8 cellular contexts compared by ENCODE assay signal in genomic region chrX:153933751-153934472, GRCh38. TPM values are rescaled to one million over a fixed set of nuclear protein-coding genes. Genes with fewer than 3 reads are reported as not detected.
DNase-seq lines count a peak whose midpoint lies in the region; ATAC-seq and TF ChIP-seq lines count a peak whose summit lies in the region.

No MANE protein-coding gene starts in this region.

- H3K9me3 ChIP-seq in body of pancreas, result no peaks in the 10 kb centered on the region

- H3K79me2 ChIP-seq in ACC112 (ENCODE audit: control insufficient read depth, insufficient read depth, low read length, unreplicated experiment), result peaks cover 16% of the 10 kb centered on the region

- intact Hi-C loops in body of pancreas (cut with DNase I), result no loop called here

- H3K27ac Mint-ChIP-seq in HFFc6 (peak overlapping the region; percentile 84), mesothelial cell of epicardium (peak overlapping the region; percentile 64)

- H3K27me3 ChIP-seq in ACC112 (ENCODE audit: insufficient read depth, low read length) (no peaks in the 10 kb centered on the region), body of pancreas (no peaks in the 10 kb centered on the region)

- H2AFZ ChIP-seq in ACC112 (ENCODE audit: low read length, unreplicated experiment), result no peak overlapping the region

- H3K9me3 Mint-ChIP-seq in HFFc6 (no peaks in the 10 kb centered on the region), mesothelial cell of epicardium (peaks cover 3% of the 10 kb centered on the region)

- H3K4me1 ChIP-seq in ACC112 (ENCODE audit: control insufficient read depth, insufficient read depth, low read length, unreplicated experiment), result peaks cover 3% of the 10 kb centered on the region
- peaks cover 14% of the 10 kb centered on the region for H3K4me1 ChIP-seq in body of pancreas

- H3K4me3 ChIP-seq in ACC112 (ENCODE audit: low read depth, low read length), result peak overlapping the region; percentile 90
- peak overlapping the region; percentile 14 to 43 for H3K4me3 ChIP-seq in body of pancreas

- TF ChIP-seq CTCF in HFFc6 (IDR thresholded peaks at IDR 0.05), result no peak
- no peak for TF ChIP-seq CTCF in body of pancreas (IDR thresholded peaks at IDR 0.05)
- TF ChIP-seq CTCF in mesothelial cell of epicardium (IDR thresholded peaks at IDR 0.05; ENCODE audit: unreplicated experiment), result no peak

- H3K4me1 Mint-ChIP-seq in HFFc6 (ENCODE audit: low read depth), result peaks cover 5% of the 10 kb centered on the region; the same call in 1 of the 2 replicates
- H3K4me1 Mint-ChIP-seq in mesothelial cell of epicardium, result peaks cover 5% of the 10 kb centered on the region

- H3K36me3 Mint-ChIP-seq in HFFc6 (ENCODE audit: low read depth) (peaks cover 5% of the 10 kb centered on the region; the same call in 1 of the 2 replicates), mesothelial cell of epicardium (peaks cover 8% of the 10 kb centered on the region)

- 4 to 10% methylated on average over 8 to 9 of the region's 14 CpGs for WGBS in body of pancreas, 2 donors

- peaks cover 2% of the 10 kb centered on the region for H3K27me3 Mint-ChIP-seq in HFFc6 (ENCODE audit: insufficient read depth)
- no peaks in the 10 kb centered on the region for H3K27me3 Mint-ChIP-seq in mesothelial cell of epicardium (ENCODE audit: low read depth)

- ATAC-seq in body of pancreas (no peak), HG02588 (IDR thresholded peaks at IDR 0.05; ENCODE audit: unreplicated experiment) (no peak), GM21423 (IDR thresholded peaks at IDR 0.05; ENCODE audit: unreplicated experiment) (no peak)

- peak overlapping the region; percentile 93 for H3K4me3 Mint-ChIP-seq in HFFc6
- peak overlapping the region; percentile 86 for H3K4me3 Mint-ChIP-seq in mesothelial cell of epicardium

- DNase-seq in HFFc6 (peak; percentile 41), body of pancreas (no peak), mesothelial cell of epicardium (ENCODE audit: low spot score in 2 of 2, unreplicated experiment in 2 of 2) (no peak), NOMO-1 treated with dmso at 0.1 percent for 144 hours (lab: John Stamatoyannopoulos, UW; ENCODE audit: unreplicated experiment) (no peak), erythroblast (lab: John Stamatoyannopoulos, UW) (no peak)

- H3K27ac ChIP-seq in ACC112 (ENCODE audit: low read depth, low read length) (peak overlapping the region; percentile 19; the same call in 1 of the 2 replicates), body of pancreas (peak overlapping the region in 2 of 4 donors; percentile 55 to 64)

- no peaks in the 10 kb centered on the region for H3K36me3 ChIP-seq in ACC112 (ENCODE audit: insufficient read depth, low read length)
- H3K36me3 ChIP-seq in body of pancreas (replicated peaks in 1 of 2; ENCODE audit: insufficient read depth in 1 of 2, low read depth in 2 of 2), result no peaks in the 10 kb centered on the region

- TF ChIP-seq POLR2A in body of pancreas (IDR thresholded peaks at IDR 0.05) (no peak), erythroblast (IDR thresholded peaks at IDR 0.05; ENCODE audit: low read length) (no peak)

RNA-seq across cellular contexts. Expression of gene NAA10, which starts 0.9 kb away (rescaled TPM):
- 100 to 1,000 TPM; 130 to 160 (median 146) TPM for total RNA-seq in HFFc6 (2021; fragmentation: NEBNext Ultra II Directional; extraction: Animal tissue kit (Norgen Biotek cat#: 25700))
- total RNA-seq in body of pancreas (10 to 100 TPM; 30.3 to 74.7 TPM), mesothelial cell of epicardium (76.8 to 82.0 TPM (median 79.3 TPM) in 3 replicates)

RNA-seq across cellular contexts. Expression of gene ARHGAP4, which starts 7.8 kb away (rescaled TPM):
- under 1 TPM; 0.18 to 0.63 (median 0.48) TPM for total RNA-seq in HFFc6 (2021; fragmentation: NEBNext Ultra II Directional; extraction: Animal tissue kit (Norgen Biotek cat#: 25700))
- total RNA-seq in body of pancreas (10 to 100 TPM in 1 of 2 donors, 1 to 10 TPM in 1; 8.6 to 16.6 TPM), mesothelial cell of epicardium (52.2 to 64.4 TPM (median 62.8 TPM) in 3 replicates)

RNA-seq across cellular contexts. Expression of gene RENBP, which starts 10.5 kb away (rescaled TPM):
- total RNA-seq in HFFc6 (2021; fragmentation: NEBNext Ultra II Directional; extraction: Animal tissue kit (Norgen Biotek cat#: 25700)), result under 1 TPM in 4 of 6 experiments, not detected in 2; 0.23 to 0.75 (median 0.40) TPM
- total RNA-seq in body of pancreas, result 1 to 10 TPM in 1 of 2 donors, under 1 TPM in 1; 0.66 to 6.0 TPM
- total RNA-seq in mesothelial cell of epicardium, result 7.2 to 8.5 TPM (median 7.2 TPM) in 3 replicates

RNA-seq across cellular contexts. Expression of gene AVPR2, which starts 29.4 kb away (rescaled TPM):
- total RNA-seq in HFFc6 (2021; fragmentation: NEBNext Ultra II Directional; extraction: Animal tissue kit (Norgen Biotek cat#: 25700)), result not detected
- under 1 TPM; 0.66 to 0.78 TPM for total RNA-seq in body of pancreas
- not detected in 3 replicates for total RNA-seq in mesothelial cell of epicardium

RNA-seq across cellular contexts. Expression of gene HCFC1, which starts 37.7 kb away (rescaled TPM):
- total RNA-seq in HFFc6 (2021; fragmentation: NEBNext Ultra II Directional; extraction: Animal tissue kit (Norgen Biotek cat#: 25700)), result 10 to 100 TPM; 52.1 to 62.1 (median 59.0) TPM
- total RNA-seq in body of pancreas (10 to 100 TPM; 16.6 to 62.6 TPM), mesothelial cell of epicardium (96.3 to 99.9 TPM (median 98.5 TPM) in 3 replicates)

Comparison
In these comparisons a context has a peak if more than half of its experiments do, and no peak if none do; other contexts are left out.
1. RNA of gene ARHGAP4, which starts 7.8 kb away (total RNA-seq): 52.2 to 64.4 TPM in mesothelial cell of epicardium and 8.6 to 16.6 TPM in body of pancreas; 0.18 to 0.63 TPM in HFFc6; every median in the first group is over 4 times any median in the second.